Comparison of ENCODE assay signal across 10 cellular contexts in the genomic region with DNA sequence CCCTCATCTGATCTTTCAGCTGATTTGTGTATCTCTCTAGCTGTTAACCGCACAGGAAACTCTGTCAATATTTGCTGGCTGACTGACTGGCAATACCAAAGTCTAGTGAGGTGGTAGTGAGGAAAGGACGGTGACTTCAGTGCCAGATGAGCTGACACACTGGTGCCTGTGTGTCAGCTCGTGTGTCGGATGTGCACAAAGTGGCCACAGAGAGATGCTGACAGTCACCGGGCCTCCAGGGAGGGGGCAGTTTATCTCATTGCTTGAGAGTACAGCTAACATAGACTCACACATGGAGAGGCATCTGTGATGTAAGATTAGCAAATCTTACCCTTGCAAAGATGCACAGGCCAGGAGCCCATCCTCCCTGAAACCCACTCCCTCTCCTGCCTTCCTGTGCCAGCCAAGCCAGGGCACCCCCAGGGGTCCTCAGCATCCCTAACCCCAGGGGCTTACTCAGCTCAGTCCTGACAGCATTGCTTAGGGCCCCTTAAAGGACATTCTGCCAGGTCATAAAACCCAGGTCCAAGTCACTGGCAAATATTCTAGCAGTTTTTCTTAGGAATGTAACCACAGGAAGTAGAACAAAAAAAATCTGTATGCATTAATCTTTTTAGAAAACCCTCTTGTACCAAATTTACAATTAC.
DNase-seq lines count a peak whose midpoint lies in the region; ATAC-seq and TF ChIP-seq lines count a peak whose summit lies in the region.
"Had no signal": no experiment of that assay in that cellular context is flagged by ENCODE, and none has a peak within 500 bp of the region (broad histone marks: within the 10 kb centered on the region; RNA-seq: fewer than 3 reads in every experiment).

No MANE protein-coding gene starts in this region.

- H3K27ac ChIP-seq in VCaP, result peak overlapping the region; percentile 54
- H3K27ac ChIP-seq: epithelial cell of prostate had no signal

- ATAC-seq in GM18907 (IDR thresholded peaks at IDR 0.05; ENCODE audit: unreplicated experiment), result no peak

- intact Hi-C loops in cardiac septum (cut with DNase I), result no loop called here

- DNase-seq in activated gamma-delta T cell treated with Interleukin-2 at 50 U/mL for 16 hours (peak; percentile 48), activated gamma-delta T cell (lab: John Stamatoyannopoulos, UW) (no peak), NCI-H446 treated with DMSO at 0.1 percent for 48 hours (lab: John Stamatoyannopoulos, UW) (no peak), cardiac septum (ENCODE audit: low spot score) (no peak)
- peak; percentile 44 for DNase-seq in effector CD4-positive, alpha-beta T cell
- peak; percentile 39 for DNase-seq in stimulated activated naive CD4-positive, alpha-beta T cell treated with Interleukin-2 at 50 U/mL for 16 hours (lab: John Stamatoyannopoulos, UW)
- DNase-seq: NCI-H774 had no signal

- no peak for TF ChIP-seq CTCF in VCaP (conservative IDR thresholded peaks at IDR 0.05)

Comparison
In these comparisons a context has a peak if more than half of its experiments do, and no peak if none do; other contexts are left out.
1. DNase-seq: peak in activated gamma-delta T cell treated with Interleukin-2 at 50 U/mL for 16 hours (single experiment), effector CD4-positive, alpha-beta T cell (single experiment) and stimulated activated naive CD4-positive, alpha-beta T cell treated with Interleukin-2 at 50 U/mL for 16 hours (single experiment); none in activated gamma-delta T cell (single experiment), NCI-H446 treated with DMSO at 0.1 percent for 48 hours (single experiment) and cardiac septum (single experiment).